In the genomic region with DNA sequence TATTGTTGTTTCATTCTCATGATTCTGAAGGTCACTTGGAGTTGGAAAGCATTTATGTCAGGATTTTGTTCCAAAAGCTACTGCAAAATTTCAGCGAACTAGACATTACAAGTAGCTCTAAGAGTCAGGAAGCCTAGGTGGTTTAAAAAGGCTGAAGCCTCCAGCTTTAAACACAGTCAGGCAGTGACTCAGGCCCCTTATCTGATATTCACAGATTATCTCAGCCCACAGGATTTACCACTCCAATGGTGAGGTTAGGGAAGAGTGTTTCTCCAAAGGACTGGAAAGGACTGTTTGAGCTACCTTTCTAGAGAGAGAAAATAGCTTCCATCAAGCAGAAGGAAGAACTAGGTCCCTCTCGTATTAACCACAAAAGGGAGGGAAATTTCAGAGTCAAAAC, we compare ENCODE assay signal across 27 cellular contexts.
"Had no signal": no experiment of that assay in that cellular context is flagged by ENCODE, and none has a peak within 500 bp of the region (broad histone marks: within the 10 kb centered on the region; RNA-seq: fewer than 3 reads in every experiment).

No MANE protein-coding gene starts in this region.

- H3K4me3 Mint-ChIP-seq: immature natural killer cell; memory B cell; naive thymus-derived CD8-positive, alpha-beta T cell; nephron progenitor cell; stimulated activated memory B cell treated with anti-CD40 and anti-IgM and Interleukin-4, amounts not matched to agents 10 μg/mL and 1 μg/mL and 100 μg/mL, for 72 hours had no signal

- H3K36me3 Mint-ChIP-seq: immature natural killer cell; memory B cell; stimulated activated memory B cell treated with anti-CD40 and anti-IgM and Interleukin-4, amounts not matched to agents 10 μg/mL and 1 μg/mL and 100 μg/mL, for 72 hours had no signal

- H3K9me3 ChIP-seq: gastrocnemius medialis, sigmoid colon, testis, upper lobe of left lung had no signal

- H3K36me3 ChIP-seq: gastrocnemius medialis, sigmoid colon, spleen, tibial artery, upper lobe of left lung had no signal

- ATAC-seq: esophagus mucosa; gastrocnemius medialis; naive thymus-derived CD8-positive, alpha-beta T cell; psoas muscle; right cardiac atrium; stimulated activated memory B cell treated with anti-CD40 and anti-IgM and Interleukin-4, amounts not matched to agents 10 μg/mL and 1 μg/mL and 100 μg/mL, for 72 hours; stimulated activated naive CD8-positive, alpha-beta T cell treated with anti-CD3 and anti-CD28 coated beads, Interleukin-15, Interleukin-2, amounts not matched to agents 100 U/mL and 50 U/mL, for 24 hours had no signal

- H3K4me1 ChIP-seq: gastrocnemius medialis, psoas muscle, sigmoid colon, spleen, testis, tibial artery, upper lobe of left lung had no signal

- H3K27me3 ChIP-seq: gastrocnemius medialis, sigmoid colon, spleen, testis, tibial artery, upper lobe of left lung had no signal

- H3K4me3 ChIP-seq: dorsolateral prefrontal cortex, gastrocnemius medialis, lung, psoas muscle, sigmoid colon, spleen, testis, tibial artery, upper lobe of left lung had no signal

- H3K27ac Mint-ChIP-seq: immature natural killer cell; memory B cell; naive thymus-derived CD8-positive, alpha-beta T cell; stimulated activated memory B cell treated with anti-CD40 and anti-IgM and Interleukin-4, amounts not matched to agents 10 μg/mL and 1 μg/mL and 100 μg/mL, for 72 hours had no signal

- H3K27ac ChIP-seq: dorsolateral prefrontal cortex, epithelial cell of prostate, gastrocnemius medialis, psoas muscle, sigmoid colon, spleen, testis, tibial artery, upper lobe of left lung had no signal

- H3K27me3 Mint-ChIP-seq: stimulated activated memory B cell treated with anti-CD40 and anti-IgM and Interleukin-4, amounts not matched to agents 10 μg/mL and 1 μg/mL and 100 μg/mL, for 72 hours had no signal

- DNase-seq: cerebellar nuclear complex; dorsolateral prefrontal cortex; effector CD4-positive, alpha-beta T cell; foreskin fibroblast; gastrocnemius medialis; head of caudate nucleus; hippocampal formation; immature natural killer cell; naive thymus-derived CD8-positive, alpha-beta T cell; nephron progenitor cell; nucleus accumbens; posterior cingulate gyrus; psoas muscle; right cardiac atrium; sigmoid colon; spleen; stimulated activated CD4-positive, alpha-beta T cell treated with anti-CD3 and anti-CD28 coated beads, Interleukin-4, amount 100 ng/mL, for 4 hours; stimulated activated naive CD8-positive, alpha-beta T cell treated with anti-CD3 and anti-CD28 coated beads, Interleukin-15, Interleukin-2, amounts not matched to agents 100 U/mL and 50 U/mL, for 24 hours; substantia nigra; testis; tibial artery; upper lobe of left lung had no signal

- H3K4me1 Mint-ChIP-seq: immature natural killer cell; memory B cell; naive thymus-derived CD8-positive, alpha-beta T cell; stimulated activated memory B cell treated with anti-CD40 and anti-IgM and Interleukin-4, amounts not matched to agents 10 μg/mL and 1 μg/mL and 100 μg/mL, for 72 hours had no signal
